ENCODE assay signal across 20 cellular contexts in genomic region chr16:89150981-89151380, GRCh38. TPM values are rescaled to one million over a fixed set of nuclear protein-coding genes. Genes with fewer than 3 reads are reported as not detected.
"Had no signal": no experiment of that assay in that cellular context is flagged by ENCODE, and none has a peak within 500 bp of the region (broad histone marks: within the 10 kb centered on the region; RNA-seq: fewer than 3 reads in every experiment).

No MANE protein-coding gene starts in this region.

- H3K36me3 ChIP-seq: ovary had no signal

- H3K27ac ChIP-seq: coronary artery, ovary, thyroid gland had no signal

- ATAC-seq: mucosa of descending colon had no signal

- H3K4me3 ChIP-seq: coronary artery, mucosa of descending colon, ovary, thyroid gland had no signal

- DNase-seq: activated B cell treated with CpG ODN at 0.5 μM for 24 hours; activated CD4-positive, alpha-beta memory T cell treated with anti-CD3 and anti-CD28 coated beads for 36 hours; activated CD4-positive, alpha-beta T cell treated with anti-CD3 and anti-CD28 coated beads for 4 hours; activated naive CD4-positive, alpha-beta T cell treated with anti-CD3 and anti-CD28 coated beads for 36 hours; activated T-cell treated with anti-CD3 and anti-CD28 coated beads, Interleukin-2, amount 50 U/mL, for 24 hours; erythroblast; head of caudate nucleus; mesenchymal stem cell; naive B cell; stimulated activated naive CD4-positive, alpha-beta T cell treated with Interleukin-2 at 50 U/mL for 16 hours; T-helper 9 cell; thyroid gland had no signal

- H3K27me3 ChIP-seq: ovary, thyroid gland had no signal

- H3K9me3 ChIP-seq: mucosa of descending colon, thyroid gland had no signal

RNA-seq across cellular contexts. Expression of gene CDH15, which starts 20.6 kb away (rescaled TPM):
- total RNA-seq: activated B cell treated with CpG ODN at 0.5 μM for 24 hours; activated CD4-positive, alpha-beta memory T cell treated with anti-CD3 and anti-CD28 coated beads for 36 hours; activated naive CD4-positive, alpha-beta T cell treated with anti-CD3 and anti-CD28 coated beads for 36 hours; activated T-helper 2 cell treated with anti-CD3 and anti-CD28 coated beads, Interferon-gamma antibody, Interleukin-2, Interleukin-4, amounts not matched to agents 10 μg/mL and 5 μg/mL and 100 μg/mL, durations not matched to agents 14 hours and 24 hours and 36 hours; liver; mucosa of descending colon; subcutaneous adipose tissue; thyroid gland had no signal

RNA-seq across cellular contexts. Expression of gene SLC22A31, which starts 49.4 kb away (rescaled TPM):
- total RNA-seq: activated B cell treated with CpG ODN at 0.5 μM for 24 hours, frontal cortex, subcutaneous adipose tissue, urinary bladder had no signal
